ENCODE assay signal across 8 cellular contexts in the genomic region with DNA sequence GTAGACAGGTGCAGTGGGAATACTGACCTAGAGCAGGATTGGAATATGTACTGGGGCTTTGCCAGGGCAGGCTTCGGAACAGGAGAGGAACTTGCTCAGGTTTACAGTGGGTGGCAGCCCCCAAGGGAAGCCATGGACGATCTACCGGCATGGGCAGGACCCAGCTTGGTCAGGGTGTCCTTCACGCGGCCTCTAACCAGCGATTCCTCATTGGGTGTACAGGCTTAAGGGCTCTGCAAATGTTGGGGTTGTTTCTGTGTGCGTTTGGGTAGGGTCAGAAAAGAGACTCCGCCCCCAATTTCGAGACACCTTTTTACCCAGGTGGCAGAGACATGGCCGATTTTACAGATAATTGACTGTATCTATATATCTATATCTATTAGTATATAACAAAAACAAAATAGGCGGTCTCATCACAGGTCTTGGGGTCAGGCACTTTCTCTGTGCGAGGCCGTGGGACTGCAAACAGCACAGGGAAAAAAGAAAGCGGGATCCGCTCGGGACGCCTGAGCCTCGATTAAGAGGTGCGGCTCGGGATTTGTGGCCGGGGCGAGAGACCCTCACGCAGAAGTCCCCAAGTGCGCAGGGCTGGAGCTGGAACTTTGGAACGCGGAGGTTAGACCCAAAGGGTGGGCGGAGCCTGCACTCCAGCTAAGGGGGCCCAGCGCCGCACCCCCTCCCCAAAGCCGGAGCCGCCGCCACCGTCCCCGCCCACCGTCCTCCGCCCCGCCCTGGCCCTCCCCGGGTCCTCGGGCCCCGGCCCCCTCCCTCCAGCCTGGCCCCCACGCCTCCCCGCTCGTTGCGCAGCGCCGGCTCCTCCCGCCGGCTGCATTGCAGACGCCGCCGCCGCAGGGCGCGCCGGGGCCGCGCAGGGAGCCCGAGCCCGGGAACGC.
DNase-seq lines count a peak whose midpoint lies in the region; ATAC-seq, FAIRE-seq and TF ChIP-seq lines count a peak whose summit lies in the region.

No MANE protein-coding gene starts in this region.

- H3K4me1 ChIP-seq in HAP-1 (peaks cover 4% of the 10 kb centered on the region; the same call in 1 of the 2 replicates), NT2/D1 (ENCODE audit: insufficient read depth, insufficient read length) (peaks cover 11% of the 10 kb centered on the region), ectodermal cell (ENCODE audit: control insufficient read depth, insufficient read depth, low read length) (peaks cover 22% of the 10 kb centered on the region), pancreas (no peaks in the 10 kb centered on the region)

- FAIRE-seq in pancreas (lab: Jason Lieb, UNC), result no peak

- no peak overlapping the region; the same call in 1 of the 2 replicates for H3K4me3 Mint-ChIP-seq in HFFc6

- TF ChIP-seq CTCF in pancreas (IDR thresholded peaks at IDR 0.05), result no peak
- TF ChIP-seq CTCF in HFFc6 (IDR thresholded peaks at IDR 0.05), result no peak
- no peak for TF ChIP-seq CTCF in GM20000 (IDR thresholded peaks at IDR 0.05; ENCODE audit: extremely low read depth, missing control alignments)

- WGBS in ectodermal cell, 2 experiments, result 4% methylated on average over 58 of the region's 60 CpGs
- 7 to 12% methylated on average over 39 to 60 of the region's 60 CpGs for WGBS in pancreas, 2 donors

- H3K27ac Mint-ChIP-seq in HFFc6, result no peak overlapping the region

- H3K4me3 ChIP-seq in HAP-1 (peak overlapping the region; percentile 19), NT2/D1 (ENCODE audit: insufficient read length, low read depth) (peak overlapping the region; percentile 53), ectodermal cell (ENCODE audit: insufficient read depth, low read depth, low read length) (peak overlapping the region; percentile 38), pancreas (peak overlapping the region in 2 of 4 donors; percentile 42 to 47)

- DNase-seq in HAP-1 (ENCODE audit: low spot score in 2 of 2), result peak in 1 of 2 experiments; percentile 60
- DNase-seq in NT2/D1 (ENCODE audit: low read depth, low spot score), result no peak
- peak in 5 of 6 donors; percentile 22 to 74 (median 28) for DNase-seq in pancreas
- DNase-seq in HFFc6, result no peak
- DNase-seq in GM20000 (ENCODE audit: low spot score), result no peak

- no peaks in the 10 kb centered on the region for H3K9me3 Mint-ChIP-seq in HFFc6

- H3K9me3 ChIP-seq in HAP-1 (no peaks in the 10 kb centered on the region), NT2/D1 (ENCODE audit: insufficient read depth, low read length) (0 out of 2 replicates have a peak, but pooled peaks cover 5% of the 10 kb centered on the region), ectodermal cell (ENCODE audit: control insufficient read depth, low read length) (no peaks in the 10 kb centered on the region), pancreas (no peaks in the 10 kb centered on the region)

- no peaks in the 10 kb centered on the region for H3K36me3 ChIP-seq in HAP-1 (replicated peaks)
- no peaks in the 10 kb centered on the region for H3K36me3 ChIP-seq in NT2/D1 (ENCODE audit: insufficient read depth, insufficient read length, low read length)
- H3K36me3 ChIP-seq in ectodermal cell (ENCODE audit: control insufficient read depth, insufficient read depth, low read length), result no peaks in the 10 kb centered on the region
- H3K36me3 ChIP-seq in pancreas, result no peaks in the 10 kb centered on the region

- in situ Hi-C loops in HAP-1 (cut with MboI; ENCODE audit: low sequenced_read_pairs), result no loop called here

- peak in 1 of 4 donors; percentile 2 for ATAC-seq in pancreas
- ATAC-seq in GM21528 (IDR thresholded peaks at IDR 0.05; ENCODE audit: low FRiP score, unreplicated experiment), result no peak
- no peak for ATAC-seq in HG03342 (IDR thresholded peaks at IDR 0.05; ENCODE audit: unreplicated experiment)

- H3K4me1 Mint-ChIP-seq in HFFc6 (ENCODE audit: low read depth), result no peaks in the 10 kb centered on the region

- H3K27me3 Mint-ChIP-seq in HFFc6 (ENCODE audit: insufficient read depth), result peaks cover 24% of the 10 kb centered on the region

- intact Hi-C loops in pancreas (cut with DNase I), result no loop called here

- peak overlapping the region; percentile 70 for H3K9ac ChIP-seq in NT2/D1 (ENCODE audit: insufficient read length, low read depth)

- H3K27me3 ChIP-seq in HAP-1 (ENCODE audit: low read depth) (peaks cover 4% of the 10 kb centered on the region; the same call in 1 of the 2 replicates), NT2/D1 (ENCODE audit: insufficient read depth, insufficient read length) (peaks cover 30% of the 10 kb centered on the region), ectodermal cell (ENCODE audit: control insufficient read depth, insufficient read depth, low read length, poor library complexity, severe bottlenecking) (peaks cover 38% of the 10 kb centered on the region), pancreas (no peaks in the 10 kb centered on the region)

- no peaks in the 10 kb centered on the region for H3K36me3 Mint-ChIP-seq in HFFc6 (ENCODE audit: low read depth)

- H3K27ac ChIP-seq in ectodermal cell (ENCODE audit: insufficient read depth, low read depth, low read length, poor library complexity, severe bottlenecking) (no peak overlapping the region), pancreas (no peak overlapping the region)

Comparison
In these comparisons a context has a peak if more than half of its experiments do, and no peak if none do; other contexts are left out.
1. DNase-seq: peak in pancreas (5 of 6); none in NT2/D1 (single experiment), HFFc6 (single experiment) and GM20000 (single experiment).